In genomic region chr14:52348796-52349195, GRCh38 we compare ENCODE assay signal across 13 cellular contexts. TPM values are rescaled to one million over a fixed set of nuclear protein-coding genes. Genes with fewer than 3 reads are reported as not detected.
A peak's percentile ranks its signal among the peaks of the same experiment; 100 is the strongest.
DNase-seq lines count a peak whose midpoint lies in the region; ATAC-seq, FAIRE-seq and TF ChIP-seq lines count a peak whose summit lies in the region.
"Had no signal": no experiment of that assay in that cellular context is flagged by ENCODE, and none has a peak within 500 bp of the region (broad histone marks: within the 10 kb centered on the region; RNA-seq: fewer than 3 reads in every experiment).

No MANE protein-coding gene starts in this region.

- 61% methylated on average over 2 of the region's 2 CpGs; no CpG with 5 or more reads in 1 of the 2 experiments for WGBS in H1 (ENCODE audit: extremely low coverage in 1 of 2, insufficient coverage in 1 of 2, insufficient read length in 1 of 2, insufficient replicate concordance in 2 of 2, low coverage in 1 of 2, low lambda C conversion rate in 2 of 2, missing lambda C conversion rate in 1 of 2), 2 experiments
- 36 to 44% (median 41%) methylated on average over 2 of the region's 2 CpGs for WGBS in small intestine, 3 donors

- H3K14ac ChIP-seq in H1 (ENCODE audit: insufficient read length), result no peak overlapping the region

- no peak overlapping the region for H3K4ac ChIP-seq in H1 (replicated peaks; ENCODE audit: insufficient read length, low read depth, low read length)

- H4K20me1 ChIP-seq in H1 (replicated peaks in 1 of 2; ENCODE audit: control insufficient read depth in 1 of 2, insufficient read depth in 2 of 2, low read length in 2 of 2), result no peaks in the 10 kb centered on the region

- no peak overlapping the region for H3K18ac ChIP-seq in H1 (ENCODE audit: extremely low read depth, low read length)

- no peak overlapping the region for H3K4me2 ChIP-seq in H1 (ENCODE audit: insufficient read depth in 1 of 2, low read depth in 2 of 2, low read length in 2 of 2)

- H3K9me3 Mint-ChIP-seq in nephron (peaks cover 5% of the 10 kb centered on the region), Caco-2 (ENCODE audit: unreplicated experiment) (no peaks in the 10 kb centered on the region)

- H3K36me3 ChIP-seq in H1 (ENCODE audit: control insufficient read depth in 2 of 4, insufficient read depth in 4 of 4, low read length in 3 of 4) (no peaks in the 10 kb centered on the region), small intestine (ENCODE audit: control insufficient read depth in 2 of 2, insufficient read depth in 2 of 2, low read length in 2 of 2) (no peaks in the 10 kb centered on the region), Caco-2 (ENCODE audit: control insufficient read depth, insufficient read depth, low read length) (no peaks in the 10 kb centered on the region)

- H3K27me3 Mint-ChIP-seq in nephron (ENCODE audit: low read depth) (peaks cover 5% of the 10 kb centered on the region), Caco-2 (ENCODE audit: insufficient read depth, unreplicated experiment) (no peaks in the 10 kb centered on the region)

- H3K4me3 Mint-ChIP-seq in nephron (no peak overlapping the region), Caco-2 (ENCODE audit: unreplicated experiment) (no peak overlapping the region)

- H3K27ac ChIP-seq in H1 (ENCODE audit: low read depth, low read length), result no peak overlapping the region
- H3K27ac ChIP-seq in small intestine (ENCODE audit: low read depth in 1 of 2, low read length in 1 of 2), result no peak overlapping the region

- H2BK15ac ChIP-seq in H1 (ENCODE audit: low read length), result no peak overlapping the region

- no peak overlapping the region for H4K5ac ChIP-seq in H1 (ENCODE audit: insufficient read length, low read depth, low read length)

- H3K27me3 ChIP-seq in H1 (replicated peaks in 1 of 4; ENCODE audit: control insufficient read depth in 3 of 4, extremely low read depth in 1 of 4, insufficient read depth in 3 of 4, low read length in 3 of 4), result no peaks in the 10 kb centered on the region
- H3K27me3 ChIP-seq in small intestine (ENCODE audit: control insufficient read depth in 2 of 2, insufficient read depth in 2 of 2, low read length in 2 of 2), result no peaks in the 10 kb centered on the region
- no peaks in the 10 kb centered on the region for H3K27me3 ChIP-seq in Caco-2 (replicated peaks; ENCODE audit: control insufficient read depth, insufficient read depth, low read length)

- H3K27ac Mint-ChIP-seq in nephron (peak overlapping the region; percentile 45 to 73 (median 72)), Caco-2 (ENCODE audit: unreplicated experiment) (no peak overlapping the region)

- TF ChIP-seq EP300 in H1 (IDR thresholded peaks at IDR 0.05; ENCODE audit: borderline replicate concordance in 1 of 2, low read depth in 2 of 2, low read length in 2 of 2), result no peak

- H3K9ac ChIP-seq in H1 (replicated peaks in 1 of 4; ENCODE audit: extremely low read depth in 1 of 4, low read depth in 3 of 4, low read length in 3 of 4), result no peak overlapping the region

- H3K36me3 Mint-ChIP-seq in nephron (ENCODE audit: low read depth), result peaks cover 3% of the 10 kb centered on the region
- H3K36me3 Mint-ChIP-seq in Caco-2 (ENCODE audit: insufficient read depth, unreplicated experiment), result no peaks in the 10 kb centered on the region

- H2BK120ac ChIP-seq in H1 (replicated peaks; ENCODE audit: low read depth, low read length), result no peak overlapping the region

- peak; percentile 79 for DNase-seq in ELR (ENCODE audit: low read depth)
- DNase-seq in RKO (ENCODE audit: low spot score), result peak; percentile 42
- DNase-seq in H1 (ENCODE audit: low read depth in 1 of 2, low spot score in 2 of 2), result no peak
- no peak for DNase-seq in small intestine
- DNase-seq in Caco-2, result no peak
- DNase-seq in retina, result no peak
- DNase-seq: activated CD8-positive, alpha-beta memory T cell treated with anti-CD3 and anti-CD28 coated beads, Interleukin-2, amount 50 U/mL, for 48 hours; amygdala; NCI-H510A; substantia nigra had no signal

- ATAC-seq in GM21825 (IDR thresholded peaks at IDR 0.05; ENCODE audit: unreplicated experiment), result no peak
- ATAC-seq: Panc1 had no signal

- H4K8ac ChIP-seq in H1 (ENCODE audit: extremely low read depth, insufficient read depth, low read length), result no peak overlapping the region

- TF ChIP-seq CTCF in H1 (IDR thresholded peaks at IDR 0.05; ENCODE audit: control extremely low read depth in 1 of 3, insufficient read depth in 1 of 3, low read depth in 1 of 3, low read length in 3 of 3), result no peak
- TF ChIP-seq CTCF in nephron (IDR thresholded peaks at IDR 0.05; ENCODE audit: unreplicated experiment in 3 of 3), result no peak
- TF ChIP-seq CTCF in Caco-2 (IDR thresholded peaks at IDR 0.05; ENCODE audit: insufficient read depth in 1 of 2, low read depth in 1 of 2, low read length in 1 of 2, severe bottlenecking in 1 of 2, unreplicated experiment in 1 of 2), result no peak

- peak overlapping the region; percentile 37; the same call in 1 of the 2 replicates for H2AFZ ChIP-seq in H1 (ENCODE audit: low read length)

- no peak for FAIRE-seq in H1 (lab: Jason Lieb, UNC)
- FAIRE-seq in small intestine (lab: Jason Lieb, UNC), result no peak

- no TSS peak for BruUV-seq in Caco-2 (replicated peaks; lab: Mats Ljungman, UMichigan)

- no peak for TF ChIP-seq RAD21 in H1 (IDR thresholded peaks at IDR 0.05 in 1 of 2, conservative IDR thresholded peaks at IDR 0.05 in 1 of 2; ENCODE audit: low read depth in 2 of 2, low read length in 2 of 2)

- H3K4me1 Mint-ChIP-seq in nephron (peaks cover 43% of the 10 kb centered on the region), Caco-2 (ENCODE audit: low read depth, unreplicated experiment) (peaks cover 6% of the 10 kb centered on the region)

- H3K4me3 ChIP-seq in H1 (ENCODE audit: extremely low read depth in 1 of 4, insufficient read depth in 2 of 4, low read depth in 3 of 4, low read length in 4 of 4) (no peak overlapping the region), small intestine (ENCODE audit: low read depth in 1 of 2, low read length in 2 of 2) (no peak overlapping the region), Caco-2 (ENCODE audit: low read depth, low read length) (no peak overlapping the region)

- no peak overlapping the region for H4K91ac ChIP-seq in H1 (replicated peaks; ENCODE audit: insufficient read length, low read length)

- no peaks in the 10 kb centered on the region for H3K79me2 ChIP-seq in H1 (ENCODE audit: control insufficient read depth in 1 of 2, insufficient read depth in 2 of 2, low read length in 2 of 2)

- H2BK12ac ChIP-seq in H1 (ENCODE audit: low read depth, low read length), result no peak overlapping the region

- H2BK20ac ChIP-seq in H1 (ENCODE audit: low read length), result no peak overlapping the region

- POLR2A ChIA-PET in H1 (lab: Charles Lee; ENCODE audit: partially characterized antibody) (no interaction called here), Caco-2 (lab: Charles Lee) (no interaction called here)

- no peaks in the 10 kb centered on the region for H3K79me1 ChIP-seq in H1 (ENCODE audit: low read depth, low read length)

- H3K23me2 ChIP-seq in H1 (ENCODE audit: low read depth, low read length), result 0 out of 2 replicates have a peak, but pooled peaks cover 2% of the 10 kb centered on the region

- intact Hi-C loops in Caco-2 (cut with micrococcal nuclease; ENCODE audit: unreplicated experiment), result loop anchor here (10.0 kb wide), 1 partner anchor 416 kb away; no protein-coding TSS in a partner anchor

- CTCF ChIA-PET in H1 (lab: Charles Lee; ENCODE audit: partially characterized antibody) (no interaction called here), Caco-2 (lab: Charles Lee) (no interaction called here)

- no peak overlapping the region for H3K23ac ChIP-seq in H1 (ENCODE audit: insufficient read length)

- H2BK5ac ChIP-seq in H1 (ENCODE audit: low read depth, low read length), result no peak overlapping the region

- no peaks in the 10 kb centered on the region for H3K4me1 ChIP-seq in H1 (replicated peaks in 1 of 4; ENCODE audit: control insufficient read depth in 3 of 4, insufficient read depth in 4 of 4, low read length in 3 of 4)
- no peaks in the 10 kb centered on the region for H3K4me1 ChIP-seq in small intestine (ENCODE audit: control insufficient read depth in 2 of 2, insufficient read depth in 1 of 2, low read depth in 1 of 2, low read length in 1 of 2)
- no peaks in the 10 kb centered on the region for H3K4me1 ChIP-seq in Caco-2

- TF ChIP-seq POLR2A in H1 (IDR thresholded peaks at IDR 0.05; ENCODE audit: control extremely low read depth in 1 of 2, low read depth in 2 of 2, low read length in 2 of 2), result no peak

- no peaks in the 10 kb centered on the region for H3K9me3 ChIP-seq in H1 (ENCODE audit: insufficient read depth in 2 of 2, low read depth in 1 of 2, low read length in 1 of 2)
- H3K9me3 ChIP-seq in small intestine (ENCODE audit: control insufficient read depth, low read depth), result no peaks in the 10 kb centered on the region
- H3K9me3 ChIP-seq in Caco-2, result no peaks in the 10 kb centered on the region

- no peak overlapping the region for H3K56ac ChIP-seq in H1 (replicated peaks; ENCODE audit: insufficient read length, low read depth, low read length)

- H2AK5ac ChIP-seq in H1 (ENCODE audit: low read depth, low read length), result no peak overlapping the region

TF ChIP-seq in H1, 55 proteins besides CTCF, POLR2A, EP300 and RAD21 (continues in another document):
- TF ChIP-seq USF2 (IDR thresholded peaks at IDR 0.05; ENCODE audit: low read length), result no peak
- TF ChIP-seq JUND (IDR thresholded peaks at IDR 0.05; ENCODE audit: low read length), result no peak
- TF ChIP-seq JUN (IDR thresholded peaks at IDR 0.05; ENCODE audit: low read depth, low read length), result no peak
- TF ChIP-seq RXRA (IDR thresholded peaks at IDR 0.05; ENCODE audit: insufficient read depth, low read depth, low read length), result no peak
- no peak for TF ChIP-seq ASH2L (IDR thresholded peaks at IDR 0.05; ENCODE audit: low read length)
- no peak for TF ChIP-seq RFX5 (IDR thresholded peaks at IDR 0.05; ENCODE audit: borderline replicate concordance, low read depth, low read length)

RNA-seq across cellular contexts. Expression of gene PTGER2, which starts 34.7 kb away (rescaled TPM):
- 1.2 TPM in 2 replicates for total RNA-seq in H1 (2021; fragmentation: NEBNext Ultra II Directional; extraction: Animal tissue kit (Norgen Biotek cat#: 25700))
- polyA plus RNA-seq in H1 (2011; rRNA removed), result 1.2 and 1.4 TPM in 2 replicates
- 0.84 TPM for polyA plus RNA-seq in H1 (2011; cell fraction: cytosol; rRNA removed)
- 0.68 TPM for polyA plus RNA-seq in H1 (2011; cell fraction: nucleus; rRNA removed)
- 0.64 to 1.9 TPM (median 0.91 TPM) in 4 replicates for polyA plus RNA-seq in H1 (2012, experiment 1 of 2)
- polyA plus RNA-seq in H1 (2012, experiment 2 of 2), result 0.41 TPM
- polyA plus RNA-seq in H1 (2013, experiment 1 of 2), result 0.85 TPM
- polyA plus RNA-seq in H1 (2013, experiment 2 of 2), result 0.99 TPM
- polyA minus RNA-seq in H1 (2011; rRNA and poly(A)+ RNA removed), result 0.50 and 0.85 TPM in 2 replicates
- polyA minus RNA-seq in H1 (2011; cell fraction: cytosol; rRNA and poly(A)+ RNA removed), result 1.4 TPM
- 0.90 TPM for polyA minus RNA-seq in H1 (2011; cell fraction: nucleus; rRNA and poly(A)+ RNA removed)
- 1 to 10 TPM in 2 of 3 donors, under 1 TPM in 1; 0.45 to 5.1 (median 2.3) TPM for polyA plus RNA-seq in small intestine
- total RNA-seq in Caco-2 (2022), result 0.27 and 0.39 TPM in 2 replicates

Comparison
In these comparisons a context has a peak if more than half of its experiments do, and no peak if none do; other contexts are left out.
1. DNase-seq: peak in ELR (single experiment) and RKO (single experiment); none in H1 (0 of 2), small intestine (single experiment), Caco-2 (0 of 2) and retina (single experiment).